Comparison of ENCODE assay signal across 9 cellular contexts in genomic region chr1:59699227-59699847, GRCh38.
DNase-seq lines count a peak whose midpoint lies in the region; ATAC-seq, FAIRE-seq and TF ChIP-seq lines count a peak whose summit lies in the region.
"Had no signal": no experiment of that assay in that cellular context is flagged by ENCODE, and none has a peak within 500 bp of the region (broad histone marks: within the 10 kb centered on the region; RNA-seq: fewer than 3 reads in every experiment).

No MANE protein-coding gene starts in this region.

- peak; percentile 51 for ATAC-seq in T-helper 17 cell
- ATAC-seq in pancreas = peak; percentile 58 to 86 (median 83)
- no peak for ATAC-seq in HG02981 (IDR thresholded peaks at IDR 0.05; ENCODE audit: unreplicated experiment)
- no peak for ATAC-seq in HG03095 (IDR thresholded peaks at IDR 0.05; ENCODE audit: unreplicated experiment)

- H3K4me3 ChIP-seq in fibroblast of the aortic adventitia (ENCODE audit: low read depth, low read length) = no peak overlapping the region
- no peak overlapping the region for H3K4me3 ChIP-seq in pancreas

- H3K27ac ChIP-seq in 22Rv1 (no peak overlapping the region), pancreas (peak overlapping the region in 2 of 4 donors; percentile 18 to 29)
- H3K27ac ChIP-seq: epithelial cell of prostate had no signal

- peak; percentile 53 for DNase-seq in EL
- DNase-seq in NCI-H1694 (lab: John Stamatoyannopoulos, UW) = peak; percentile 22
- DNase-seq in T-helper 17 cell = no peak
- peak; percentile 75 for DNase-seq in fibroblast of the aortic adventitia (ENCODE audit: low read depth)
- peak in 1 of 6 donors; percentile 37 for DNase-seq in pancreas

- H3K4me1 ChIP-seq in pancreas = peaks cover 0 to 13% (median 0%) of the 10 kb centered on the region in 3 donors

- no peak overlapping the region for H3K27ac Mint-ChIP-seq in T-helper 17 cell

- TF ChIP-seq CTCF in 22Rv1 (IDR thresholded peaks at IDR 0.05) = peak; percentile 88
- peak; percentile 96 for TF ChIP-seq CTCF in fibroblast of the aortic adventitia (IDR thresholded peaks at IDR 0.05; ENCODE audit: insufficient read depth, low read length)
- peak; percentile 80 to 95 (median 87) for TF ChIP-seq CTCF in pancreas (IDR thresholded peaks at IDR 0.05)

- FAIRE-seq in pancreas (lab: Jason Lieb, UNC) = peak; percentile 89

- H3K9me3 ChIP-seq in T-helper 17 cell (ENCODE audit: control insufficient read depth, low read length, poor library complexity, severe bottlenecking) = no peaks in the 10 kb centered on the region
- no peaks in the 10 kb centered on the region for H3K9me3 ChIP-seq in pancreas

- intact Hi-C loops in pancreas (cut with DNase I) = no loop called here

- no peaks in the 10 kb centered on the region for H3K36me3 Mint-ChIP-seq in T-helper 17 cell (ENCODE audit: low read depth)

- H3K4me1 Mint-ChIP-seq in T-helper 17 cell = peaks cover 19% of the 10 kb centered on the region

- 39 to 42% methylated on average over 5 of the region's 5 CpGs for WGBS in pancreas, 2 donors

- H3K36me3 ChIP-seq in pancreas = no peaks in the 10 kb centered on the region

- peaks cover 14% of the 10 kb centered on the region for H3K27me3 Mint-ChIP-seq in T-helper 17 cell

- H3K27me3 ChIP-seq in pancreas = no peaks in the 10 kb centered on the region

- H3K4me3 Mint-ChIP-seq in T-helper 17 cell = no peak overlapping the region

Comparison
In these comparisons a context has a peak if more than half of its experiments do, and no peak if none do; other contexts are left out.
1. DNase-seq: peak in EL (single experiment), NCI-H1694 (single experiment) and fibroblast of the aortic adventitia (single experiment); none in T-helper 17 cell (0 of 3).
2. ATAC-seq: peak in T-helper 17 cell (single experiment) and pancreas (4 of 4); none in HG02981 (single experiment) and HG03095 (single experiment).
3. Peak in every context shown above with its lines, with median percentiles within 50 percentile points of each other: CTCF ChIP-seq.